ENCODE assay signal across 1 cellular context in genomic region chr6:166004491-166005275, GRCh38.
TF ChIP-seq lines count a peak whose summit lies in the region.

No MANE protein-coding gene starts in this region.

TF ChIP-seq in GM23338, 12 proteins besides CTCF, POLR2A, EP300 and RAD21:
- no peak for TF ChIP-seq ZNF114 (CRISPR knock-in tag; IDR thresholded peaks at IDR 0.05)
- TF ChIP-seq STAT1 (IDR thresholded peaks at IDR 0.05; ENCODE audit: unreplicated experiment): no peak
- TF ChIP-seq, protein P1, sequence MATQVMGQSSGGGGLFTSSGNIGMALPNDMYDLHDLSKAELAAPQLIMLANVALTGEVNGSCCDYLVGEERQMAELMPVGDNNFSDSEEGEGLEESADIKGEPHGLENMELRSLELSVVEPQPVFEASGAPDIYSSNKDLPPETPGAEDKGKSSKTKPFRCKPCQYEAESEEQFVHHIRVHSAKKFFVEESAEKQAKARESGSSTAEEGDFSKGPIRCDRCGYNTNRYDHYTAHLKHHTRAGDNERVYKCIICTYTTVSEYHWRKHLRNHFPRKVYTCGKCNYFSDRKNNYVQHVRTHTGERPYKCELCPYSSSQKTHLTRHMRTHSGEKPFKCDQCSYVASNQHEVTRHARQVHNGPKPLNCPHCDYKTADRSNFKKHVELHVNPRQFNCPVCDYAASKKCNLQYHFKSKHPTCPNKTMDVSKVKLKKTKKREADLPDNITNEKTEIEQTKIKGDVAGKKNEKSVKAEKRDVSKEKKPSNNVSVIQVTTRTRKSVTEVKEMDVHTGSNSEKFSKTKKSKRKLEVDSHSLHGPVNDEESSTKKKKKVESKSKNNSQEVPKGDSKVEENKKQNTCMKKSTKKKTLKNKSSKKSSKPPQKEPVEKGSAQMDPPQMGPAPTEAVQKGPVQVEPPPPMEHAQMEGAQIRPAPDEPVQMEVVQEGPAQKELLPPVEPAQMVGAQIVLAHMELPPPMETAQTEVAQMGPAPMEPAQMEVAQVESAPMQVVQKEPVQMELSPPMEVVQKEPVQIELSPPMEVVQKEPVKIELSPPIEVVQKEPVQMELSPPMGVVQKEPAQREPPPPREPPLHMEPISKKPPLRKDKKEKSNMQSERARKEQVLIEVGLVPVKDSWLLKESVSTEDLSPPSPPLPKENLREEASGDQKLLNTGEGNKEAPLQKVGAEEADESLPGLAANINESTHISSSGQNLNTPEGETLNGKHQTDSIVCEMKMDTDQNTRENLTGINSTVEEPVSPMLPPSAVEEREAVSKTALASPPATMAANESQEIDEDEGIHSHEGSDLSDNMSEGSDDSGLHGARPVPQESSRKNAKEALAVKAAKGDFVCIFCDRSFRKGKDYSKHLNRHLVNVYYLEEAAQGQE (IDR thresholded peaks at IDR 0.05; ENCODE audit: unreplicated experiment): no peak
- TF ChIP-seq ZNF331 (CRISPR knock-in tag; IDR thresholded peaks at IDR 0.05; ENCODE audit: low read depth): no peak
- TF ChIP-seq, protein P2, sequence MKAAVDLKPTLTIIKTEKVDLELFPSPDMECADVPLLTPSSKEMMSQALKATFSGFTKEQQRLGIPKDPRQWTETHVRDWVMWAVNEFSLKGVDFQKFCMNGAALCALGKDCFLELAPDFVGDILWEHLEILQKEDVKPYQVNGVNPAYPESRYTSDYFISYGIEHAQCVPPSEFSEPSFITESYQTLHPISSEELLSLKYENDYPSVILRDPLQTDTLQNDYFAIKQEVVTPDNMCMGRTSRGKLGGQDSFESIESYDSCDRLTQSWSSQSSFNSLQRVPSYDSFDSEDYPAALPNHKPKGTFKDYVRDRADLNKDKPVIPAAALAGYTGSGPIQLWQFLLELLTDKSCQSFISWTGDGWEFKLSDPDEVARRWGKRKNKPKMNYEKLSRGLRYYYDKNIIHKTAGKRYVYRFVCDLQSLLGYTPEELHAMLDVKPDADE (IDR thresholded peaks at IDR 0.05): no peak
- TF ChIP-seq CREB1 (CRISPR knock-in tag; IDR thresholded peaks at IDR 0.05; ENCODE audit: low read depth): no peak
- no peak for TF ChIP-seq POLR2AphosphoS5 (IDR thresholded peaks at IDR 0.05; ENCODE audit: low read depth)
- no peak for TF ChIP-seq EZH2phosphoT487 (IDR thresholded peaks at IDR 0.05; ENCODE audit: unreplicated experiment)
- TF ChIP-seq EZH2 (IDR thresholded peaks at IDR 0.05; ENCODE audit: low read depth, unreplicated experiment): no peak
- no peak for TF ChIP-seq JUNB (IDR thresholded peaks at IDR 0.05; ENCODE audit: unreplicated experiment)
